In the genomic region with DNA sequence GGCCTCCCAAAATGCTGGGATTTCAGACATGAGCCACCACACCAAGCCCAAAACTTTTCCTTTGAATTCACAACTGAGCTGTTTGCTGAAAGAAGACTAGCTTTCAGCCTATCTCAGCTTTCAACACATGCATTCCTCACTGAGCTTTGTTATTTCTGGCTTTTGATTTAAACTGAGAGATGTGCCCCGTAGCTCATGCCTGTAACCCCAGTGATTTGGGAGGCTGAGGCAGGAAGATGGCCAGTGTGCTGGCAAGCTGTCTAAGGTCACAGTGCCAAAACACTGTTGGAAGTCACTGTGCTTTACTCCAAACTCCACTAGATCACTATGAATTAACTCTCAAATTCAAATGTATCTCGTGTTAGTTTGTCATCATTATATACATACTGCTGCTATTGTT, we compare ENCODE assay signal across 25 cellular contexts.
DNase-seq lines count a peak whose midpoint lies in the region; ATAC-seq and TF ChIP-seq lines count a peak whose summit lies in the region.
"Had no signal": no experiment of that assay in that cellular context is flagged by ENCODE, and none has a peak within 500 bp of the region (broad histone marks: within the 10 kb centered on the region; RNA-seq: fewer than 3 reads in every experiment).

No MANE protein-coding gene starts in this region.

- H4K20me1 ChIP-seq in osteoblast (ENCODE audit: insufficient read depth, low read length): no peaks in the 10 kb centered on the region
- H4K20me1 ChIP-seq: BLaER1 had no signal

- H2AFZ ChIP-seq in osteoblast (ENCODE audit: low read length): peak overlapping the region; percentile 32

- H3K4me1 ChIP-seq in osteoblast (ENCODE audit: insufficient read depth, low read length): no peaks in the 10 kb centered on the region
- H3K4me1 ChIP-seq: BE2C, BLaER1 had no signal

- H3K36me3 ChIP-seq in MG63: no peaks in the 10 kb centered on the region
- H3K36me3 ChIP-seq in osteoblast (ENCODE audit: insufficient read depth, low read length): no peaks in the 10 kb centered on the region
- H3K36me3 ChIP-seq: BE2C, BLaER1 had no signal

- H3K4me2 ChIP-seq in osteoblast (ENCODE audit: insufficient read depth, low read length): no peak overlapping the region
- H3K4me2 ChIP-seq: BLaER1 had no signal

- DNase-seq in MG63 (peak; percentile 56), fibroblast of peridontal ligament (ENCODE audit: extremely low read depth) (peak; percentile 48), osteoblast (ENCODE audit: insufficient read length, low spot score, missing footprints) (no peak), smooth muscle cell of the brain vasculature (ENCODE audit: low read depth, low spot score) (peak; percentile 32), nucleus accumbens (lab: John Stamatoyannopoulos, UW) (no peak)
- no peak for DNase-seq in activated CD4-positive, alpha-beta T cell treated with anti-CD3 and anti-CD28 coated beads for 48 hours
- DNase-seq in stimulated activated CD4-positive, alpha-beta T cell treated with anti-CD3 and anti-CD28 coated beads, Interleukin-2, amount 100 ng/mL, for 48 hours: no peak
- DNase-seq: 8988T; ACHN; BE2C; C1 segment of cervical spinal cord; CD4-positive, alpha-beta memory T cell; CD4-positive, CD25-positive, alpha-beta regulatory T cell; CD8-positive, alpha-beta memory T cell; COR-L47; DMS 273 treated with DMSO at 0.1 percent for 48 hours; DMS153; DMS53; DMS79; DND-41; EL; GDM1 had no signal

- no peak for TF ChIP-seq CTCF in osteoblast (IDR thresholded peaks at IDR 0.05; ENCODE audit: extremely low read depth, low read depth, low read length)

- H3K4me3 ChIP-seq in MG63: no peak overlapping the region
- H3K4me3 ChIP-seq in osteoblast (ENCODE audit: insufficient read depth, low read length): no peak overlapping the region
- H3K4me3 ChIP-seq: BLaER1, GM12878 had no signal

- H3K27me3 ChIP-seq in MG63 (no peaks in the 10 kb centered on the region), osteoblast (ENCODE audit: insufficient read depth, low read length) (no peaks in the 10 kb centered on the region)
- H3K27me3 ChIP-seq: BE2C, BLaER1 had no signal

- H3K9me3 ChIP-seq in MG63: peaks cover 15% of the 10 kb centered on the region
- peaks cover 5% of the 10 kb centered on the region for H3K9me3 ChIP-seq in osteoblast (ENCODE audit: low read depth, low read length)
- H3K9me3 ChIP-seq: BE2C had no signal

- no peaks in the 10 kb centered on the region for H3K79me2 ChIP-seq in osteoblast (ENCODE audit: insufficient read depth, low read length)

- no peak overlapping the region for H3K27ac ChIP-seq in osteoblast (ENCODE audit: low read depth, low read length)
- H3K27ac ChIP-seq: BLaER1 had no signal

- ATAC-seq in GM18867 (IDR thresholded peaks at IDR 0.05; ENCODE audit: unreplicated experiment): no peak
- ATAC-seq: GM12878 had no signal

Comparison
In these comparisons a context has a peak if more than half of its experiments do, and no peak if none do; other contexts are left out.
1. DNase-seq: peak in MG63 (single experiment), fibroblast of peridontal ligament (single experiment) and smooth muscle cell of the brain vasculature (single experiment); none in osteoblast (single experiment), activated CD4-positive, alpha-beta T cell treated with anti-CD3 and anti-CD28 coated beads for 48 hours (single experiment), nucleus accumbens (0 of 56) and stimulated activated CD4-positive, alpha-beta T cell treated with anti-CD3 and anti-CD28 coated beads, Interleukin-2, amount 100 ng/mL, for 48 hours (0 of 2).